Comparison of ENCODE assay signal across 10 cellular contexts in the genomic region with DNA sequence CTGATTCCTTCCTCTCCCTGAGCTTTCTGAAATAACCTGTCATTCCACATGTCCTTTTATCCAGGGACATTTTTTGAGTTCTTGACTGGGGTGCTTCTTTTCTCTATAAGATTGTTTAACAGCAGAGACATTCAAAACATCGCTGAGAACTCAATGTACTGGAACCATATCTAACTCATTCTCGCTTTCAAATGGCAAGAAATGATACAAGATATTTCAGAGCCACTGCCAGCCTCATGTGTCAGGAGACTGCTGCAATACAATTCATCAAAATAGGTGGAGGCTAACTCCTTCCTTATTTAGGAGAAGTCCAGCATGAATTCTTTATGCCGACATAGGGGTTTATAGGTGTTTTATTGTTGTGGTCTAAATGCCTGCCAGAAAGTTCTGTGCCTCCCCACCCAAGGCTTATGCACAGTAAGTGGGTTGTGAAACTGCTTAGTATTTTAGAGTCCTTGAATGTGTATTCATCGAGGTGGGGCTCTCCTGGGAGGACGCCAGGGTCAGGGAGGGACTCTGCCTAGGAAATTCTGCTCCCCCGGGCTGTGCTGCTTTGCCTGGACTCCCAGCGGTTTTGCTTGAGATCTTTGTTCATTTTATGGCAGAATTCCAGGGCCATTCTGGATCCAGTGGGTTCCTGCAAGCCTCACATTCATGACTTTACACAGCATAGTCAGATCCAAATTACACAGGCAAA. TPM values are rescaled to one million over a fixed set of nuclear protein-coding genes. Genes with fewer than 3 reads are reported as not detected.
A peak's percentile ranks its signal among the peaks of the same experiment; 100 is the strongest.
DNase-seq lines count a peak whose midpoint lies in the region; ATAC-seq and TF ChIP-seq lines count a peak whose summit lies in the region.
"Had no signal": no experiment of that assay in that cellular context is flagged by ENCODE, and none has a peak within 500 bp of the region (broad histone marks: within the 10 kb centered on the region; RNA-seq: fewer than 3 reads in every experiment).

No MANE protein-coding gene starts in this region.

- H3K9ac ChIP-seq in neuronal stem cell (ENCODE audit: low read depth, low read length, poor library complexity), result no peak overlapping the region

- no peak for ATAC-seq in GM21360 (IDR thresholded peaks at IDR 0.05; ENCODE audit: unreplicated experiment)

- no peak overlapping the region for H3K4me2 ChIP-seq in neuronal stem cell (ENCODE audit: insufficient read depth, low read length, poor library complexity, severe bottlenecking)

- POLR2A ChIA-PET in AG04450 (lab: Yijun Ruan, JAX) (interaction anchor here (0.8 kb wide), 1 partner anchor 57 kb away, joined by 4 read pairs; no protein-coding TSS in a partner anchor), GM10248 (lab: Yijun Ruan, JAX) (no interaction called here)

- no peak overlapping the region for H2BK12ac ChIP-seq in neuronal stem cell (ENCODE audit: low read length)

- H3K27me3 ChIP-seq in AG04450 (ENCODE audit: control insufficient read depth, insufficient read depth, low read length) (no peaks in the 10 kb centered on the region), esophagus squamous epithelium (no peaks in the 10 kb centered on the region), neuronal stem cell (ENCODE audit: control insufficient read depth in 3 of 3, insufficient read depth in 3 of 3, low read depth in 1 of 3, low read length in 3 of 3) (no peaks in the 10 kb centered on the region)

- H3K36me3 ChIP-seq in esophagus squamous epithelium, result no peaks in the 10 kb centered on the region
- no peaks in the 10 kb centered on the region for H3K36me3 ChIP-seq in neuronal stem cell (replicated peaks in 1 of 2; ENCODE audit: control insufficient read depth in 2 of 2, insufficient read depth in 2 of 2, low read length in 2 of 2)

- H2BK5ac ChIP-seq in neuronal stem cell (ENCODE audit: low read length), result no peak overlapping the region

- no peak overlapping the region for H2BK15ac ChIP-seq in neuronal stem cell (ENCODE audit: low read length)

- TF ChIP-seq CTCF in AG04450 (IDR thresholded peaks at IDR 0.05; ENCODE audit: low read depth, low read length), result no peak
- no peak for TF ChIP-seq CTCF in esophagus squamous epithelium (IDR thresholded peaks at IDR 0.05)
- no peak for TF ChIP-seq CTCF in GM10248 (IDR thresholded peaks at IDR 0.05; ENCODE audit: control extremely low read depth, extremely low read depth, low read depth, missing control alignments)

- H3K79me1 ChIP-seq in neuronal stem cell (ENCODE audit: low read depth, low read length), result no peaks in the 10 kb centered on the region

- CTCF ChIA-PET in AG04450 (lab: Charles Lee), result interaction anchor here (0.9 to 2.5 kb wide), 7 partner anchors 7 to 107 kb away, joined by 3 to 21 read pairs (median 6); no protein-coding TSS in a partner anchor
- CTCF ChIA-PET in GM10248 (lab: Yijun Ruan, JAX), result interaction anchor here (1.6 kb wide), 1 partner anchor 11 kb away, joined by 5 read pairs; no protein-coding TSS in a partner anchor

- H3K9me3 ChIP-seq in AG04450 (ENCODE audit: control insufficient read depth, insufficient read depth, low read length) (no peaks in the 10 kb centered on the region), esophagus squamous epithelium (no peaks in the 10 kb centered on the region), neuronal stem cell (replicated peaks in 1 of 2; ENCODE audit: control insufficient read depth in 2 of 2, insufficient read depth in 1 of 2, low read depth in 1 of 2, low read length in 2 of 2) (no peaks in the 10 kb centered on the region)

- H3K4me1 ChIP-seq in esophagus squamous epithelium (peaks cover 6 to 59% (median 45%) of the 10 kb centered on the region in 3 donors), neuronal stem cell (ENCODE audit: control insufficient read depth in 2 of 2, insufficient read depth in 1 of 2, low read depth in 1 of 2, low read length in 2 of 2) (peaks cover 0 to 4% of the 10 kb centered on the region in 2 donors)

- H4K91ac ChIP-seq in neuronal stem cell (ENCODE audit: low read depth, low read length, poor library complexity), result no peak overlapping the region

- 21 to 26% methylated on average over 7 of the region's 7 CpGs for WGBS in esophagus squamous epithelium, 2 donors
- no CpG with 5 or more reads among the region's 7 CpGs for WGBS in neuronal stem cell (ENCODE audit: extremely low coverage in 2 of 2, insufficient read length in 2 of 2, insufficient replicate concordance in 1 of 2), 2 donors

- no peak overlapping the region for H2BK120ac ChIP-seq in neuronal stem cell (ENCODE audit: low read depth, low read length)

- no peak overlapping the region for H3K4ac ChIP-seq in neuronal stem cell (ENCODE audit: low read length)

- H3K18ac ChIP-seq in neuronal stem cell (ENCODE audit: low read length), result no peak overlapping the region

- intact Hi-C loops in esophagus squamous epithelium (cut with DNase I), result no loop called here

- H3K4me3 ChIP-seq in AG04450 (ENCODE audit: low read depth, low read length), result no peak overlapping the region
- no peak overlapping the region for H3K4me3 ChIP-seq in esophagus squamous epithelium
- no peak overlapping the region for H3K4me3 ChIP-seq in neuronal stem cell (ENCODE audit: low read length in 2 of 2)

- H2AFZ ChIP-seq in neuronal stem cell (ENCODE audit: low read length), result peak overlapping the region; percentile 79

- no peak overlapping the region for H3K14ac ChIP-seq in neuronal stem cell (ENCODE audit: low read length)

- H2AK5ac ChIP-seq in neuronal stem cell (ENCODE audit: low read depth, low read length), result no peak overlapping the region

- no peak overlapping the region for H4K8ac ChIP-seq in neuronal stem cell (ENCODE audit: low read depth, low read length)

- TF ChIP-seq POLR2A in esophagus squamous epithelium (IDR thresholded peaks at IDR 0.05), result no peak

- DNase-seq in AG04450 (ENCODE audit: low read depth, low spot score) (no peak), NCI-H69 (lab: John Stamatoyannopoulos, UW) (peak; percentile 88), esophagus squamous epithelium (lab: John Stamatoyannopoulos, UW) (no peak), neuronal stem cell (ENCODE audit: low spot score) (no peak), CD1c-positive myeloid dendritic cell (ENCODE audit: extremely low spot score) (no peak), GM10248 (ENCODE audit: extremely low spot score) (no peak), NOMO-1 treated with dmso at 0.1 percent for 144 hours (lab: John Stamatoyannopoulos, UW; ENCODE audit: unreplicated experiment) (no peak)
- DNase-seq: activated naive CD4-positive, alpha-beta T cell treated with anti-CD3 and anti-CD28 coated beads, Interleukin-2, amount 10 ng/mL, durations not matched to agents 7 days and 5 days had no signal

- no peak overlapping the region for H3K23ac ChIP-seq in neuronal stem cell (ENCODE audit: low read depth, low read length, poor library complexity)

- peak overlapping the region; percentile 69 for H3K27ac ChIP-seq in AG04450 (ENCODE audit: low read depth, low read length)
- H3K27ac ChIP-seq in esophagus squamous epithelium, result peak overlapping the region; percentile 74 to 83 (median 78)
- no peak overlapping the region for H3K27ac ChIP-seq in neuronal stem cell (replicated peaks; ENCODE audit: low read length)

RNA-seq across cellular contexts. Expression of a gene that starts 53.9 kb away (rescaled TPM):
- polyA plus RNA-seq in AG04450 (2011; rRNA removed), result 0.37 TPM in 2 replicates
- 0.55 and 0.56 TPM in 2 replicates for polyA minus RNA-seq in AG04450 (2011; rRNA and poly(A)+ RNA removed)
- total RNA-seq in esophagus squamous epithelium, result under 1 TPM in 2 of 4 donors, not detected in 2; 0.18 to 0.57 TPM
- polyA plus RNA-seq in neuronal stem cell (2013, experiment 1 of 2), result 0.39 TPM
- 0.51 TPM for polyA plus RNA-seq in neuronal stem cell (2013, experiment 2 of 2)
- polyA plus RNA-seq: neural cell had no signal
